ENCODE assay signal across 15 cellular contexts in the genomic region with DNA sequence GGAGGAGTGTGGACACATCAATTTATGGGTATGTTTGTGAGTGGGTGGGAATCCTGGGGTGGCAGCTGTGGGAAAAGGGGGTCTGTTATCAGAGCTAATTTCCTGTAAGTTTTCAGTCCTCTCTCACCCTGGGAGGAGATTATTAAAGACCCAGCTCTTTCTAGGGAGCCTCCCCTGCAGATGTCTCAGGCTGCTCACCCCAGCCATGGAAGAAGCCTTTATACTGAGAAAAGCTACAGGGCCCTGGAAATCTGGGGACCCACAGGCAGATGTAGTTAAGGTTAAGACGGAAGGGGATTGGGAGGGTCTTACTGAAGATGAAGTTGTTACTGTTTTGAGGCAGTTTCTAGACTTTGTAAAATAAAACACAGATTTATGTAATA. TPM values are rescaled to one million over a fixed set of nuclear protein-coding genes. Genes with fewer than 3 reads are reported as not detected.
DNase-seq lines count a peak whose midpoint lies in the region; ATAC-seq and TF ChIP-seq lines count a peak whose summit lies in the region.
"Had no signal": no experiment of that assay in that cellular context is flagged by ENCODE, and none has a peak within 500 bp of the region (broad histone marks: within the 10 kb centered on the region; RNA-seq: fewer than 3 reads in every experiment).

No MANE protein-coding gene starts in this region.

- peaks cover 9% of the 10 kb centered on the region for H3K9me3 Mint-ChIP-seq in MCF 10A (ENCODE audit: unreplicated experiment)
- peaks cover 13% of the 10 kb centered on the region for H3K9me3 Mint-ChIP-seq in type B pancreatic cell

- no peak overlapping the region for H3K27ac ChIP-seq in mammary epithelial cell (ENCODE audit: insufficient read depth, low read depth, low read length)
- H3K27ac ChIP-seq in WERI-Rb-1: peak overlapping the region; percentile 54
- H3K27ac ChIP-seq in lung (ENCODE audit: low read depth in 1 of 2, low read length in 1 of 2): peak overlapping the region; percentile 69 to 77
- no peak overlapping the region for H3K27ac ChIP-seq in neuronal stem cell (replicated peaks; ENCODE audit: low read length)

- H2BK15ac ChIP-seq in neuronal stem cell (ENCODE audit: low read length): no peak overlapping the region

- H3K79me2 ChIP-seq in mammary epithelial cell (ENCODE audit: insufficient read depth, low read length): peaks cover 72% of the 10 kb centered on the region

- in situ Hi-C loops in mammary epithelial cell (cut with MboI; ENCODE audit: low sequenced_read_pairs in 2 of 2): no loop called here

- DNase-seq in MCF 10A (ENCODE audit: unreplicated experiment) (no peak), mammary epithelial cell (no peak), WERI-Rb-1 (peak; percentile 9), lung (ENCODE audit: low spot score) (no peak), type B pancreatic cell (ENCODE audit: extremely low spot score, unreplicated experiment) (no peak), kidney glomerular epithelial cell (lab: John Stamatoyannopoulos, UW) (no peak), pons (ENCODE audit: low spot score) (no peak), neuronal stem cell (ENCODE audit: low spot score) (no peak)
- DNase-seq: activated CD4-positive, alpha-beta T cell treated with anti-CD3 and anti-CD28 coated beads, Interleukin-2, amount 50 U/mL, for 1 hour; activated T-cell treated with anti-CD3 and anti-CD28 coated beads, Interleukin-2, amount 50 U/mL, for 4 hours; amygdala; effector CD4-positive, alpha-beta T cell; NCI-H774; trophoblast cell had no signal

- WGBS in mammary epithelial cell (ENCODE audit: low coverage, missing lambda C conversion rate): 100% methylated on average over 1 of the region's 1 CpG
- 89 to 100% methylated on average over 1 of the region's 1 CpG for WGBS in lung, 2 donors
- no CpG with 5 or more reads among the region's 1 CpG for WGBS in neuronal stem cell (ENCODE audit: extremely low coverage in 2 of 2, insufficient read length in 2 of 2, insufficient replicate concordance in 1 of 2), 2 donors

- dilution Hi-C loops in mammary epithelial cell (cut with HindIII; ENCODE audit: low sequenced_read_pairs): no loop called here

- no peak overlapping the region for H3K9ac ChIP-seq in mammary epithelial cell (ENCODE audit: insufficient read depth, low read length)
- no peak overlapping the region for H3K9ac ChIP-seq in neuronal stem cell (ENCODE audit: low read depth, low read length, poor library complexity)

- no peak for ATAC-seq in lung (ENCODE audit: insufficient read depth, low FRiP score)
- ATAC-seq: activated T-cell treated with anti-CD3 and anti-CD28 coated beads, Interleukin-2, amount 50 U/mL, for 4 hours had no signal

- no peaks in the 10 kb centered on the region for H3K79me1 ChIP-seq in neuronal stem cell (ENCODE audit: low read depth, low read length)

- H4K20me1 ChIP-seq in mammary epithelial cell (ENCODE audit: insufficient read depth, low read length): no peaks in the 10 kb centered on the region

- H3K9me3 ChIP-seq in mammary epithelial cell (replicated peaks; ENCODE audit: insufficient read depth, low read length) (no peaks in the 10 kb centered on the region), WERI-Rb-1 (ENCODE audit: severe bottlenecking) (peaks cover 2% of the 10 kb centered on the region), lung (ENCODE audit: control insufficient read depth in 2 of 2, insufficient read depth in 1 of 2, low read length in 1 of 2) (peaks cover 0 to 9% of the 10 kb centered on the region in 2 donors), neuronal stem cell (replicated peaks in 1 of 2; ENCODE audit: control insufficient read depth in 2 of 2, insufficient read depth in 1 of 2, low read depth in 1 of 2, low read length in 2 of 2) (peaks cover 3 to 74% of the 10 kb centered on the region in 2 donors)

- H3K36me3 ChIP-seq in mammary epithelial cell (ENCODE audit: insufficient read depth, low read length): no peaks in the 10 kb centered on the region
- H3K36me3 ChIP-seq in WERI-Rb-1: peaks cover 19% of the 10 kb centered on the region
- no peaks in the 10 kb centered on the region for H3K36me3 ChIP-seq in lung (ENCODE audit: control insufficient read depth in 2 of 2, insufficient read depth in 2 of 2, low read length in 2 of 2)
- H3K36me3 ChIP-seq in neuronal stem cell (replicated peaks in 1 of 2; ENCODE audit: control insufficient read depth in 2 of 2, insufficient read depth in 2 of 2, low read length in 2 of 2): peaks cover 0 to 60% of the 10 kb centered on the region in 2 donors

- H3K4me3 Mint-ChIP-seq in MCF 10A (ENCODE audit: unreplicated experiment) (peak overlapping the region; percentile 49), type B pancreatic cell (peak overlapping the region; percentile 22)
- H3K4me3 Mint-ChIP-seq: activated T-cell treated with anti-CD3 and anti-CD28 coated beads, Interleukin-2, amount 50 U/mL, for 4 hours; T-helper 2 cell treated with Interferon-gamma antibody and Interleukin-4, amounts not matched to agents 5 μg/mL and 100 μg/mL, for 36 hours had no signal

- H2BK5ac ChIP-seq in neuronal stem cell (ENCODE audit: low read length): no peak overlapping the region

- no peak overlapping the region for H2BK120ac ChIP-seq in neuronal stem cell (ENCODE audit: low read depth, low read length)

- H3K36me3 Mint-ChIP-seq in MCF 10A (ENCODE audit: insufficient read depth, unreplicated experiment) (peaks cover 25% of the 10 kb centered on the region), type B pancreatic cell (peaks cover 45% of the 10 kb centered on the region)

- no peak overlapping the region for H3K18ac ChIP-seq in neuronal stem cell (ENCODE audit: low read length)

- H3K4me1 Mint-ChIP-seq in MCF 10A (ENCODE audit: insufficient read depth, unreplicated experiment) (peaks cover 20% of the 10 kb centered on the region), type B pancreatic cell (ENCODE audit: unreplicated experiment) (peaks cover 5% of the 10 kb centered on the region)

- CTCF ChIA-PET in MCF 10A (lab: Yijun Ruan, JAX) (interaction anchor here (1.0 kb wide), 1 partner anchor 13 kb away, joined by 4 read pairs; no protein-coding TSS in a partner anchor), mammary epithelial cell (lab: Charles Lee; ENCODE audit: low non-redundant PET) (no interaction called here)

- H3K27ac Mint-ChIP-seq in MCF 10A (ENCODE audit: low read depth, unreplicated experiment) (peak overlapping the region; percentile 90), type B pancreatic cell (no peak overlapping the region)
- H3K27ac Mint-ChIP-seq: T-helper 2 cell treated with Interferon-gamma antibody and Interleukin-4, amounts not matched to agents 5 μg/mL and 100 μg/mL, for 36 hours had no signal

- no peak overlapping the region for H4K8ac ChIP-seq in neuronal stem cell (ENCODE audit: low read depth, low read length)

- H3K23ac ChIP-seq in neuronal stem cell (ENCODE audit: low read depth, low read length, poor library complexity): no peak overlapping the region

- H2BK12ac ChIP-seq in neuronal stem cell (ENCODE audit: low read length): no peak overlapping the region

- no peak for TF ChIP-seq CTCF in MCF 10A (IDR thresholded peaks at IDR 0.05; ENCODE audit: unreplicated experiment)
- no peak for TF ChIP-seq CTCF in mammary epithelial cell (conservative IDR thresholded peaks at IDR 0.05 in 1 of 2, IDR thresholded peaks at IDR 0.05 in 1 of 2; ENCODE audit: extremely low read depth in 1 of 2, insufficient read depth in 1 of 2, low read depth in 1 of 2, low read length in 2 of 2)
- no peak for TF ChIP-seq CTCF in WERI-Rb-1 (IDR thresholded peaks at IDR 0.05; ENCODE audit: low read depth, low read length)
- TF ChIP-seq CTCF in lung (IDR thresholded peaks at IDR 0.05; ENCODE audit: control extremely low read depth, extremely low read depth): no peak
- no peak for TF ChIP-seq CTCF in type B pancreatic cell (conservative IDR thresholded peaks at IDR 0.05)

- H3K4me1 ChIP-seq in mammary epithelial cell (ENCODE audit: insufficient read depth, low read length) (no peaks in the 10 kb centered on the region), lung (ENCODE audit: control insufficient read depth in 2 of 2, insufficient read depth in 2 of 2, low read length in 2 of 2) (peaks cover 0 to 3% of the 10 kb centered on the region in 2 donors), neuronal stem cell (ENCODE audit: control insufficient read depth in 2 of 2, insufficient read depth in 1 of 2, low read depth in 1 of 2, low read length in 2 of 2) (no peaks in the 10 kb centered on the region)

- BruUV-seq in MCF 10A (replicated peaks; lab: Mats Ljungman, UMichigan) (no TSS peak), mammary epithelial cell (replicated peaks; lab: Mats Ljungman, UMichigan) (no TSS peak)

- no peak overlapping the region for H2AK5ac ChIP-seq in neuronal stem cell (ENCODE audit: low read depth, low read length)

- H3K4me2 ChIP-seq in mammary epithelial cell (ENCODE audit: insufficient read depth, low read depth, low read length) (no peak overlapping the region), neuronal stem cell (ENCODE audit: insufficient read depth, low read length, poor library complexity, severe bottlenecking) (no peak overlapping the region)

- no peak overlapping the region for H3K14ac ChIP-seq in neuronal stem cell (ENCODE audit: low read length)

- POLR2A ChIA-PET in MCF 10A (lab: Yijun Ruan, JAX): interaction anchor here (0.6 kb wide), 1 partner anchor 59 kb away, joined by 3 read pairs; no protein-coding TSS in a partner anchor

- no peak overlapping the region for H4K91ac ChIP-seq in neuronal stem cell (ENCODE audit: low read depth, low read length, poor library complexity)

- intact Hi-C loops in MCF 10A (cut with micrococcal nuclease) (no loop called here), mammary epithelial cell (cut with micrococcal nuclease) (no loop called here)

- H2AFZ ChIP-seq in mammary epithelial cell (ENCODE audit: low read depth, low read length) (no peak overlapping the region), neuronal stem cell (ENCODE audit: low read length) (no peak overlapping the region)

- H3K4ac ChIP-seq in neuronal stem cell (ENCODE audit: low read length): no peak overlapping the region

- H3K27me3 Mint-ChIP-seq in MCF 10A (ENCODE audit: insufficient read depth, unreplicated experiment) (no peaks in the 10 kb centered on the region), type B pancreatic cell (no peaks in the 10 kb centered on the region)

- no peak overlapping the region for H3K4me3 ChIP-seq in mammary epithelial cell (replicated peaks in 1 of 3; ENCODE audit: insufficient read depth in 1 of 3, low read depth in 2 of 3, low read length in 3 of 3)
- H3K4me3 ChIP-seq in WERI-Rb-1 (ENCODE audit: low read depth, low read length): no peak overlapping the region
- H3K4me3 ChIP-seq in lung: no peak overlapping the region
- H3K4me3 ChIP-seq in neuronal stem cell (ENCODE audit: low read length in 2 of 2): no peak overlapping the region

- H3K27me3 ChIP-seq in mammary epithelial cell (ENCODE audit: insufficient read depth, low read length) (no peaks in the 10 kb centered on the region), WERI-Rb-1 (ENCODE audit: insufficient read depth, low read depth, severe bottlenecking) (no peaks in the 10 kb centered on the region), lung (ENCODE audit: control insufficient read depth, insufficient read depth) (no peaks in the 10 kb centered on the region), neuronal stem cell (ENCODE audit: control insufficient read depth in 3 of 3, insufficient read depth in 3 of 3, low read depth in 1 of 3, low read length in 3 of 3) (no peaks in the 10 kb centered on the region)

RNA-seq across cellular contexts. Expression of a gene that starts 4.6 kb away (rescaled TPM):
- 6.0 and 11.7 TPM in 2 replicates for total RNA-seq in MCF 10A (2022)
- total RNA-seq in mammary epithelial cell: 10 to 100 TPM in 1 of 2 donors, 1 to 10 TPM in 1; 7.6 to 14.5 TPM
- polyA plus RNA-seq in mammary epithelial cell: 1.8 TPM
- 3.7 TPM for polyA minus RNA-seq in mammary epithelial cell
- 10 to 100 TPM; 11.1 to 42.0 TPM for total RNA-seq in lung
- 1 to 10 TPM; 3.2 to 4.5 TPM for polyA plus RNA-seq in lung
- 5.5 and 15.9 TPM in 2 replicates for total RNA-seq in type B pancreatic cell (ENCODE audit: low replicate concordance)
- polyA plus RNA-seq in neuronal stem cell (2013, experiment 1 of 2): 6.4 TPM
- polyA plus RNA-seq in neuronal stem cell (2013, experiment 2 of 2): 6.7 TPM

Comparison
In these comparisons a context has a peak if more than half of its experiments do, and no peak if none do; other contexts are left out.
1. H3K27ac ChIP-seq: peak in WERI-Rb-1 (single experiment) and lung (2 of 2); none in mammary epithelial cell (single experiment) and neuronal stem cell (single experiment).